8 cellular contexts compared by ENCODE assay signal in genomic region chr6:143061597-143062385, GRCh38. TPM values are rescaled to one million over a fixed set of nuclear protein-coding genes. Genes with fewer than 3 reads are reported as not detected.
DNase-seq lines count a peak whose midpoint lies in the region; ATAC-seq lines count a peak whose summit lies in the region.

No MANE protein-coding gene starts in this region.

- DNase-seq in HuH-7.5 (ENCODE audit: low spot score), result peak; percentile 22
- DNase-seq in central memory CD8-positive, alpha-beta T cell (ENCODE audit: low spot score in 2 of 2), result no peak
- no peak for DNase-seq in aorta

- intact Hi-C loops in aorta (cut with DNase I), result loop anchor here (5.0 to 10.0 kb wide), 3 partner anchors 114 to 353 kb away; partner anchors contain the start of gene HIVEP2 (in 1 of the 2)

- H3K4me1 Mint-ChIP-seq in central memory CD8-positive, alpha-beta T cell, result peaks cover 20% of the 10 kb centered on the region

- H3K27ac Mint-ChIP-seq in central memory CD8-positive, alpha-beta T cell (ENCODE audit: low read depth), result peak overlapping the region; percentile 92

- H3K36me3 ChIP-seq in mucosa of rectum (ENCODE audit: control insufficient read depth in 2 of 2, insufficient read depth in 2 of 2, low read length in 2 of 2), result no peaks in the 10 kb centered on the region
- no peaks in the 10 kb centered on the region for H3K36me3 ChIP-seq in aorta (ENCODE audit: control insufficient read depth in 1 of 2, insufficient read depth in 2 of 2, low read length in 1 of 2)

- H3K9me3 ChIP-seq in mucosa of rectum (ENCODE audit: control insufficient read depth in 2 of 2, low read length in 2 of 2), result no peaks in the 10 kb centered on the region
- no peaks in the 10 kb centered on the region for H3K9me3 ChIP-seq in aorta (ENCODE audit: control insufficient read depth, low read length)

- no peaks in the 10 kb centered on the region for H3K27me3 ChIP-seq in mucosa of rectum (ENCODE audit: control insufficient read depth in 2 of 2, insufficient read depth in 2 of 2, low read length in 2 of 2)
- H3K27me3 ChIP-seq in aorta (ENCODE audit: control insufficient read depth in 1 of 2, insufficient read depth in 2 of 2, low read length in 1 of 2), result no peaks in the 10 kb centered on the region

- H3K4me3 ChIP-seq in mucosa of rectum (ENCODE audit: low read length in 2 of 2) (peak overlapping the region; percentile 68 to 80), aorta (ENCODE audit: low read length in 2 of 2) (peak overlapping the region in 1 of 2 donors; percentile 62)

- H3K4me3 Mint-ChIP-seq in central memory CD8-positive, alpha-beta T cell, result peak overlapping the region; percentile 92

- H3K9me3 Mint-ChIP-seq in central memory CD8-positive, alpha-beta T cell, result no peaks in the 10 kb centered on the region

- H3K36me3 Mint-ChIP-seq in central memory CD8-positive, alpha-beta T cell (ENCODE audit: insufficient read depth), result peaks cover 12% of the 10 kb centered on the region

- H3K9ac ChIP-seq in mucosa of rectum (ENCODE audit: low read depth in 1 of 2, low read length in 2 of 2), result peak overlapping the region; percentile 29 to 78

- peak; percentile 15 for ATAC-seq in GM18511 (IDR thresholded peaks at IDR 0.05; ENCODE audit: unreplicated experiment)
- ATAC-seq in central memory CD8-positive, alpha-beta T cell (replicated peaks; ENCODE audit: extremely low read depth, poor library complexity, severe bottlenecking), result no peak
- no peak for ATAC-seq in aorta (ENCODE audit: low FRiP score)
- ATAC-seq in GM21528 (IDR thresholded peaks at IDR 0.05; ENCODE audit: low FRiP score, unreplicated experiment), result no peak
- no peak for ATAC-seq in HG03432 (IDR thresholded peaks at IDR 0.05; ENCODE audit: unreplicated experiment)
- ATAC-seq in HG02623 (IDR thresholded peaks at IDR 0.05; ENCODE audit: unreplicated experiment), result no peak

- no peaks in the 10 kb centered on the region for H3K27me3 Mint-ChIP-seq in central memory CD8-positive, alpha-beta T cell

- H3K27ac ChIP-seq in mucosa of rectum (ENCODE audit: low read depth in 2 of 2, low read length in 2 of 2), result no peak overlapping the region
- peak overlapping the region in 1 of 2 donors; percentile 1 for H3K27ac ChIP-seq in aorta (ENCODE audit: low read depth in 1 of 2, low read length in 2 of 2)

- H3K4me1 ChIP-seq in mucosa of rectum (ENCODE audit: control insufficient read depth in 2 of 2, insufficient read depth in 2 of 2, low read length in 2 of 2) (peaks cover 11 to 15% of the 10 kb centered on the region in 2 donors), aorta (ENCODE audit: control insufficient read depth in 1 of 2, insufficient read depth in 2 of 2, low read length in 2 of 2) (no peaks in the 10 kb centered on the region)

- 66 to 72% methylated on average over 3 of the region's 3 CpGs for WGBS in aorta, 2 donors

RNA-seq across cellular contexts. Expression of gene AIG1, which starts 1.1 kb away (rescaled TPM):
- total RNA-seq in aorta, result 10 to 100 TPM; 32.4 to 37.2 TPM
- polyA plus RNA-seq in aorta, result 10 to 100 TPM; 61.4 to 72.3 TPM
